ENCODE assay signal across 8 cellular contexts in the genomic region with DNA sequence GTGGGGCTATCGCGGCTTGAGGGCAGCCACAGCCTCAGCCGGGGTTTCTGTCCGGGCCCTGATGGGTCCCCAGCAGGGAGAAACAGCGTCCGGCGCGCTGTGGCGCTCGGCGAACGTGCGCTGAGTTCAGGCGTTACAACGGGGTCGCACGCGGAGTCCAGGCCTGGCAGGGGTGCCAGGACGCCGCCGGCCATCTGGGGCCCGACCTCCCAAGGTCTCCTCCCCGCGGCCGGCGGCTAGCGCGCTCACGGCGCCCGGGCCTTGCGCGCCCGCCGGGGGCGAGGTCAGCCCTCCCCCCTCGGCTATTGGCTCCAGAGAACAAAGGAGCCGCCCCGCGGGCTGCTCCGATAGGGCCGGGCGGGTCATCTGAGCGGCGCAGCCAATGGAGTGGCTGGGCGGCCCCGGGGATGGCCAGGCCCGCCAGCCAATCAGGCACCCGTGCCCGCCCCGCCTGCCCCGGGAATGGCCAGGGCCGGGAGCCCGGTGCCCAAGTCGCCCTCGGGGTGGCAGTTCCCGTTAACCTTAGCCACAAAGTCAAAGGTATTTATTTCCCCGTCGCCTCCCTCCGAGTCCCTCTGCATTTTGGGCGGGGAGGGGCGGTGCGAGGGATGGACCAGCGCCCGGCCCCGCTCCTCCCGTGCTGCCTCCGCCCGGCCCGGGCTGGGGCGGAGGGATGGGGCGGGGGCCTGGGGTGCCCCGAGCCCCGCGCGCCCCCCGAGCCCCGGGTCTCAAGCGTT. TPM values are rescaled to one million over a fixed set of nuclear protein-coding genes. Genes with fewer than 3 reads are reported as not detected.
DNase-seq lines count a peak whose midpoint lies in the region; ATAC-seq and TF ChIP-seq lines count a peak whose summit lies in the region.

TSS of gene ZNF775 (plus strand) at position 478 of the 737 bp plus-strand sequence. CDS start 9,141 bp downstream, outside the sequence.

- H3K27ac Mint-ChIP-seq in WTC11 (peak within 1 kb of the TSS; percentile 95), immature natural killer cell (peak within 1 kb of the TSS; percentile 82 to 93 (median 90))

- in situ Hi-C loops in GM18951 (cut with MboI; ENCODE audit: low sequenced_read_pairs, unreplicated experiment): no loop called here

- DNase-seq in AG08396 (ENCODE audit: low spot score): peak; percentile 100
- DNase-seq in NCI-H2227 treated with DMSO at 0.1 percent for 48 hours (lab: John Stamatoyannopoulos, UW): peak; percentile 91
- peak; percentile 96 for DNase-seq in WTC11 (ENCODE audit: low spot score)
- DNase-seq in cardiac fibroblast (ENCODE audit: low read depth in 2 of 2): peak; percentile 92 to 96
- DNase-seq in immature natural killer cell: peak; percentile 92 to 94 (median 93)
- DNase-seq in smooth muscle cell (lab: John Stamatoyannopoulos, UW; ENCODE audit: unreplicated experiment): peak; percentile 74

- H3K27ac ChIP-seq in smooth muscle cell (ENCODE audit: low read depth): peak within 1 kb of the TSS; percentile 26

- peak within 1 kb of the TSS; percentile 87 for H3K4me3 Mint-ChIP-seq in WTC11
- peak within 1 kb of the TSS; percentile 88 to 92 (median 92) for H3K4me3 Mint-ChIP-seq in immature natural killer cell

- H3K36me3 Mint-ChIP-seq in WTC11: peaks cover 11% of the 10 kb centered on the region
- no peaks in the 10 kb centered on the region for H3K36me3 Mint-ChIP-seq in immature natural killer cell

- H3K79me2 ChIP-seq in smooth muscle cell (ENCODE audit: low read depth): peaks cover 38% of the 10 kb centered on the region

- H2AFZ ChIP-seq in smooth muscle cell (ENCODE audit: low read depth): peak within 1 kb of the TSS; percentile 85

- TF ChIP-seq POLR2A in GM18951 (IDR thresholded peaks at IDR 0.05; ENCODE audit: extremely low read depth, insufficient read depth, insufficient read length): peak; percentile 97

- no peaks in the 10 kb centered on the region for H3K27me3 ChIP-seq in smooth muscle cell (ENCODE audit: low read depth)

- H3K4me2 ChIP-seq in smooth muscle cell: peak within 1 kb of the TSS; percentile 83

- H3K4me1 ChIP-seq in smooth muscle cell (ENCODE audit: low read depth): peaks cover 46% of the 10 kb centered on the region

- H4K20me1 ChIP-seq in smooth muscle cell (ENCODE audit: low read depth): peaks cover 33% of the 10 kb centered on the region

- POLR2A ChIA-PET in WTC11 (lab: Charles Lee): interaction anchor here (1.1 to 1.8 kb wide), 4 partner anchors 10 to 44 kb away, joined by 5 to 27 read pairs (median 12); partner anchors contain the start of gene REPIN1

- H3K4me1 Mint-ChIP-seq in WTC11 (peaks cover 81% of the 10 kb centered on the region), immature natural killer cell (peaks cover 30 to 32% of the 10 kb centered on the region in 2 donors)

- H3K4me3 ChIP-seq in cardiac fibroblast (replicated peaks in 1 of 2; ENCODE audit: low read depth in 2 of 2, low read length in 2 of 2): peak within 1 kb of the TSS; percentile 83 to 84
- H3K4me3 ChIP-seq in smooth muscle cell: peak within 1 kb of the TSS; percentile 96

- TF ChIP-seq CTCF in WTC11 (IDR thresholded peaks at IDR 0.05) (no peak), cardiac fibroblast (IDR thresholded peaks at IDR 0.05; ENCODE audit: low read depth, low read length) (no peak), smooth muscle cell (IDR thresholded peaks at IDR 0.05; ENCODE audit: borderline replicate concordance, insufficient read depth, poor library complexity, severe bottlenecking) (no peak)

- peaks cover 23% of the 10 kb centered on the region for H3F3A ChIP-seq in smooth muscle cell (ENCODE audit: low read depth)

- CTCF ChIA-PET in WTC11 (lab: Charles Lee): interaction anchor here (1.0 to 2.0 kb wide), 8 partner anchors 9 to 49 kb away, joined by 3 to 16 read pairs (median 5); partner anchors contain the start of gene REPIN1

- no peaks in the 10 kb centered on the region for H3K9me3 Mint-ChIP-seq in WTC11
- H3K9me3 Mint-ChIP-seq in immature natural killer cell: no peaks in the 10 kb centered on the region

- H3K27me3 Mint-ChIP-seq in WTC11 (ENCODE audit: low read depth) (no peaks in the 10 kb centered on the region), immature natural killer cell (ENCODE audit: low read depth in 3 of 3) (peaks cover 2 to 10% (median 6%) of the 10 kb centered on the region in 3 donors)

- H3K36me3 ChIP-seq in smooth muscle cell (ENCODE audit: low read depth): no peaks in the 10 kb centered on the region

- no peaks in the 10 kb centered on the region for H3K9me3 ChIP-seq in smooth muscle cell (replicated peaks; ENCODE audit: low read depth)

- WGBS in smooth muscle cell (ENCODE audit: low lambda C conversion rate): 2% methylated on average over 34 of the region's 79 CpGs

- H3K9ac ChIP-seq in smooth muscle cell (ENCODE audit: low read depth): peak within 1 kb of the TSS; percentile 82

- ATAC-seq in HG03159 (IDR thresholded peaks at IDR 0.05; ENCODE audit: unreplicated experiment) (peak; percentile 69), WTC11 (peak; percentile 72)

TF ChIP-seq in WTC11, 78 proteins besides CTCF, POLR2A, EP300 and RAD21 (continues in another document):
- TF ChIP-seq CREB1 (CRISPR knock-in tag; IDR thresholded peaks at IDR 0.05) (no peak), GTF2I (CRISPR knock-in tag; conservative IDR thresholded peaks at IDR 0.05) (no peak), USF1 (CRISPR knock-in tag; IDR thresholded peaks at IDR 0.05) (peak; percentile 93), NFYB (CRISPR knock-in tag; conservative IDR thresholded peaks at IDR 0.05; ENCODE audit: low read depth) (peak; percentile 98), RORB (CRISPR knock-in tag; IDR thresholded peaks at IDR 0.05) (no peak), FOXK1 (CRISPR knock-in tag; IDR thresholded peaks at IDR 0.05) (peak; percentile 30; the same call in 1 of the 2 replicates), ATF1 (CRISPR knock-in tag; IDR thresholded peaks at IDR 0.05) (no peak; the same call in 1 of the 2 replicates), SP1 (CRISPR knock-in tag; conservative IDR thresholded peaks at IDR 0.05) (peak; percentile 72), ZSCAN18 (CRISPR knock-in tag; IDR thresholded peaks at IDR 0.05) (no peak), ZNF512 (CRISPR knock-in tag; IDR thresholded peaks at IDR 0.05; ENCODE audit: borderline replicate concordance) (no peak)
- TF ChIP-seq, protein P1, sequence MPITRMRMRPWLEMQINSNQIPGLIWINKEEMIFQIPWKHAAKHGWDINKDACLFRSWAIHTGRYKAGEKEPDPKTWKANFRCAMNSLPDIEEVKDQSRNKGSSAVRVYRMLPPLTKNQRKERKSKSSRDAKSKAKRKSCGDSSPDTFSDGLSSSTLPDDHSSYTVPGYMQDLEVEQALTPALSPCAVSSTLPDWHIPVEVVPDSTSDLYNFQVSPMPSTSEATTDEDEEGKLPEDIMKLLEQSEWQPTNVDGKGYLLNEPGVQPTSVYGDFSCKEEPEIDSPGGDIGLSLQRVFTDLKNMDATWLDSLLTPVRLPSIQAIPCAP (CRISPR knock-in tag; IDR thresholded peaks at IDR 0.05): no peak
- TF ChIP-seq, protein P2, sequence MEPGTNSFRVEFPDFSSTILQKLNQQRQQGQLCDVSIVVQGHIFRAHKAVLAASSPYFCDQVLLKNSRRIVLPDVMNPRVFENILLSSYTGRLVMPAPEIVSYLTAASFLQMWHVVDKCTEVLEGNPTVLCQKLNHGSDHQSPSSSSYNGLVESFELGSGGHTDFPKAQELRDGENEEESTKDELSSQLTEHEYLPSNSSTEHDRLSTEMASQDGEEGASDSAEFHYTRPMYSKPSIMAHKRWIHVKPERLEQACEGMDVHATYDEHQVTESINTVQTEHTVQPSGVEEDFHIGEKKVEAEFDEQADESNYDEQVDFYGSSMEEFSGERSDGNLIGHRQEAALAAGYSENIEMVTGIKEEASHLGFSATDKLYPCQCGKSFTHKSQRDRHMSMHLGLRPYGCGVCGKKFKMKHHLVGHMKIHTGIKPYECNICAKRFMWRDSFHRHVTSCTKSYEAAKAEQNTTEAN (CRISPR knock-in tag; IDR thresholded peaks at IDR 0.05): no peak
- TF ChIP-seq, protein P3, sequence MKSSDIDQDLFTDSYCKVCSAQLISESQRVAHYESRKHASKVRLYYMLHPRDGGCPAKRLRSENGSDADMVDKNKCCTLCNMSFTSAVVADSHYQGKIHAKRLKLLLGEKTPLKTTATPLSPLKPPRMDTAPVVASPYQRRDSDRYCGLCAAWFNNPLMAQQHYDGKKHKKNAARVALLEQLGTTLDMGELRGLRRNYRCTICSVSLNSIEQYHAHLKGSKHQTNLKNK (CRISPR knock-in tag; IDR thresholded peaks at IDR 0.05): no peak

RNA-seq across cellular contexts. Expression of gene ZNF775, which starts in this region (rescaled TPM):
- total RNA-seq in WTC11 (2021) (24.1 to 26.6 TPM (median 25.4 TPM) in 3 replicates), smooth muscle cell (4.7 and 5.9 TPM in 2 replicates)
- polyA plus RNA-seq in immature natural killer cell (1 to 10 TPM; 3.3 to 5.5 (median 5.5) TPM), smooth muscle cell (16.8 and 23.8 TPM in 2 replicates)

Comparison
In these comparisons a context has a peak if more than half of its experiments do, and no peak if none do; other contexts are left out.
1. Peak in every context shown above with its lines: DNase-seq, ATAC-seq, H3K4me3 ChIP-seq and H3K27ac ChIP-seq.